ENCODE assay signal across 1 cellular context in the genomic region with DNA sequence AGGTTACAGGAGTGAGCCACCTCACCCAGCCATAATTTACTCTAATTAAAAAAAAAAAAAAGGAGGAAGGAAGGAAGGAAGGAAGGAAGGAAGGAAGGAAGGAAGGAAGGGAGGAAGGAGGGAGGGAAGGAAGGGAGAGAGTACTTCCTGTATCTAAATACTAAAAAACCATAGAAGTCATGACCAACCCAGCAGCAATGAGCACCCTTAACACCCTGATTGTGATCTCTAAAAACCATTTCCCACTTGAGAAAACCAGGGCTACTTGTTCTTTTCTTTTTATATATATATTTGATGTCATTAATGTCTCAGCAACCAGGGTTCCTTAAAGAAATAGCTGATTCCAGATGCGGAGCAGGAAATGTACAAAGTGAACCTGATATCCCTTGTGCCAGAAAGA.
TF ChIP-seq lines count a peak whose summit lies in the region.

No MANE protein-coding gene starts in this region.

TF ChIP-seq in HCT116, 20 proteins besides CTCF, POLR2A, EP300 and RAD21:
- TF ChIP-seq ELF1 (IDR thresholded peaks at IDR 0.05; ENCODE audit: borderline replicate concordance, low read depth), result no peak
- TF ChIP-seq SRF (IDR thresholded peaks at IDR 0.05; ENCODE audit: low read depth), result no peak
- no peak for TF ChIP-seq EGR1 (IDR thresholded peaks at IDR 0.05; ENCODE audit: low read depth)
- no peak for TF ChIP-seq ZFX (IDR thresholded peaks at IDR 0.05)
- TF ChIP-seq SIN3A (IDR thresholded peaks at IDR 0.05; ENCODE audit: low read depth), result no peak
- TF ChIP-seq YY1 (IDR thresholded peaks at IDR 0.05; ENCODE audit: extremely low read depth, insufficient replicate concordance, low read depth, low read length), result no peak
- no peak for TF ChIP-seq POLR2AphosphoS5 (IDR thresholded peaks at IDR 0.05; ENCODE audit: low read depth, low read length)
